Comparison of ENCODE assay signal across 8 cellular contexts in genomic region chr3:136195258-136196063, GRCh38. TPM values are rescaled to one million over a fixed set of nuclear protein-coding genes. Genes with fewer than 3 reads are reported as not detected.
DNase-seq lines count a peak whose midpoint lies in the region; ATAC-seq and TF ChIP-seq lines count a peak whose summit lies in the region.

No MANE protein-coding gene starts in this region.

- H3K27me3 Mint-ChIP-seq in activated CD4-positive, alpha-beta memory T cell treated with anti-CD3 and anti-CD28 coated beads, Interleukin-2, amount 10 ng/mL, durations not matched to agents 7 days and 5 days, result peaks cover 2% of the 10 kb centered on the region

- peaks cover 12% of the 10 kb centered on the region for H3K4me1 ChIP-seq in endocrine pancreas (ENCODE audit: control insufficient read depth, insufficient read depth, low read length)
- H3K4me1 ChIP-seq in mesodermal cell (ENCODE audit: control insufficient read depth, insufficient read depth, low read length, poor library complexity, severe bottlenecking), result peaks cover 7% of the 10 kb centered on the region

- peak overlapping the region; percentile 99 for H3K27ac ChIP-seq in mesodermal cell (ENCODE audit: low read depth, low read length, severe bottlenecking)

- peak overlapping the region; percentile 98 for H3K4me3 Mint-ChIP-seq in activated CD4-positive, alpha-beta memory T cell treated with anti-CD3 and anti-CD28 coated beads, Interleukin-2, amount 10 ng/mL, durations not matched to agents 7 days and 5 days

- H3K27ac Mint-ChIP-seq in activated CD4-positive, alpha-beta memory T cell treated with anti-CD3 and anti-CD28 coated beads, Interleukin-2, amount 10 ng/mL, durations not matched to agents 7 days and 5 days, result peak overlapping the region; percentile 97

- H3K36me3 ChIP-seq in endocrine pancreas (ENCODE audit: control insufficient read depth, insufficient read depth, low read length) (no peaks in the 10 kb centered on the region), mesodermal cell (ENCODE audit: control insufficient read depth, insufficient read depth, low read length) (peaks cover 12% of the 10 kb centered on the region)

- peaks cover 43% of the 10 kb centered on the region for H3K4me1 Mint-ChIP-seq in activated CD4-positive, alpha-beta memory T cell treated with anti-CD3 and anti-CD28 coated beads, Interleukin-2, amount 10 ng/mL, durations not matched to agents 7 days and 5 days

- H3K9me3 ChIP-seq in endocrine pancreas (ENCODE audit: control insufficient read depth, low read length), result no peaks in the 10 kb centered on the region
- peaks cover 5% of the 10 kb centered on the region for H3K9me3 ChIP-seq in mesodermal cell (ENCODE audit: control insufficient read depth, low read length)

- no peak for TF ChIP-seq POLR2A in GM18505 (IDR thresholded peaks at IDR 0.05; ENCODE audit: borderline replicate concordance, extremely low read depth, insufficient read depth, insufficient read length)

- POLR2A ChIA-PET in activated CD4-positive, alpha-beta memory T cell treated with anti-CD3 and anti-CD28 coated beads, Interleukin-2, amount 10 ng/mL, durations not matched to agents 7 days and 5 days (lab: Charles Lee), result interaction anchor here (0.8 to 5.5 kb wide), 14 partner anchors 9 to 724 kb away, joined by 3 to 92 read pairs (median 6); partner anchors contain the start of genes NCK1, PCCB and STAG1

- CTCF ChIA-PET in activated CD4-positive, alpha-beta memory T cell treated with anti-CD3 and anti-CD28 coated beads, Interleukin-2, amount 10 ng/mL, durations not matched to agents 7 days and 5 days (lab: Charles Lee), result interaction anchor here (0.7 to 6.2 kb wide), 7 partner anchors 13 to 820 kb away, joined by 3 to 61 read pairs (median 4); partner anchors contain the start of genes PCCB and STAG1

- peaks cover 58% of the 10 kb centered on the region for H3K36me3 Mint-ChIP-seq in activated CD4-positive, alpha-beta memory T cell treated with anti-CD3 and anti-CD28 coated beads, Interleukin-2, amount 10 ng/mL, durations not matched to agents 7 days and 5 days (ENCODE audit: low read depth)

- peak; percentile 41 for ATAC-seq in GM18505 (IDR thresholded peaks at IDR 0.05; ENCODE audit: unreplicated experiment)
- peak; percentile 29 for ATAC-seq in HG02973 (IDR thresholded peaks at IDR 0.05; ENCODE audit: unreplicated experiment)

- peak overlapping the region; percentile 86 for H3K9ac ChIP-seq in endocrine pancreas (ENCODE audit: control insufficient read depth, insufficient read depth, low read length)

- WGBS in mesodermal cell (ENCODE audit: insufficient coverage in 2 of 2), 2 experiments, result 0% methylated on average over 83 to 85 of the region's 103 CpGs

- H3K4me3 ChIP-seq in endocrine pancreas (ENCODE audit: control insufficient read depth, insufficient read depth, low read length) (peak overlapping the region; percentile 95), mesodermal cell (ENCODE audit: extremely low read depth, insufficient read depth, low read length, poor library complexity, severe bottlenecking) (peak overlapping the region; percentile 87)

- no peaks in the 10 kb centered on the region for H3K9me3 Mint-ChIP-seq in activated CD4-positive, alpha-beta memory T cell treated with anti-CD3 and anti-CD28 coated beads, Interleukin-2, amount 10 ng/mL, durations not matched to agents 7 days and 5 days

- DNase-seq in AG08395 (ENCODE audit: low spot score), result peak; percentile 68
- DNase-seq in NCI-H2171 treated with DMSO at 0.1 percent for 48 hours (lab: John Stamatoyannopoulos, UW), result peak; percentile 76
- DNase-seq in activated CD4-positive, alpha-beta memory T cell treated with anti-CD3 and anti-CD28 coated beads, Interleukin-2, amount 10 ng/mL, durations not matched to agents 7 days and 5 days, result peak; percentile 64
- peak; percentile 67 to 70 for DNase-seq in stimulated activated CD8-positive, alpha-beta memory T cell treated with anti-CD3 and anti-CD28 coated beads, Interleukin-15, amount 100 ng/mL, for 48 hours (ENCODE audit: low read depth in 2 of 2)

- no peaks in the 10 kb centered on the region for H3K27me3 ChIP-seq in endocrine pancreas (ENCODE audit: control insufficient read depth, insufficient read depth, low read length)

RNA-seq across cellular contexts. Expression of gene MSL2, which starts 0.7 kb away (rescaled TPM):
- 10 to 100 TPM; 57.4 to 63.9 TPM for total RNA-seq in activated CD4-positive, alpha-beta memory T cell treated with anti-CD3 and anti-CD28 coated beads, Interleukin-2, amount 10 ng/mL, durations not matched to agents 7 days and 5 days
- polyA plus RNA-seq in mesodermal cell (2013, experiment 1 of 2), result 24.8 TPM
- polyA plus RNA-seq in mesodermal cell (2013, experiment 2 of 2), result 19.8 TPM

RNA-seq across cellular contexts. Expression of gene PCCB, which starts 54.7 kb away (rescaled TPM):
- 10 to 100 TPM; 24.7 to 26.9 TPM for total RNA-seq in activated CD4-positive, alpha-beta memory T cell treated with anti-CD3 and anti-CD28 coated beads, Interleukin-2, amount 10 ng/mL, durations not matched to agents 7 days and 5 days
- 44.4 TPM for polyA plus RNA-seq in mesodermal cell (2013, experiment 1 of 2)
- polyA plus RNA-seq in mesodermal cell (2013, experiment 2 of 2), result 40.6 TPM

Comparison
In these comparisons a context has a peak if more than half of its experiments do, and no peak if none do; other contexts are left out.
1. Peak in every context shown above with its lines: DNase-seq, ATAC-seq, H3K4me3 ChIP-seq and H3K27ac ChIP-seq.